ENCODE assay signal across 28 cellular contexts in genomic region chr5:41966706-41967105, GRCh38.
"Had no signal": no experiment of that assay in that cellular context is flagged by ENCODE, and none has a peak within 500 bp of the region (broad histone marks: within the 10 kb centered on the region; RNA-seq: fewer than 3 reads in every experiment).

No MANE protein-coding gene starts in this region.

- H3K36me3 ChIP-seq: ovary had no signal

- ATAC-seq: activated CD8-positive, alpha-beta T cell treated with anti-CD3 and anti-CD28 coated beads for 36 hours; activated T-cell treated with anti-CD3 and anti-CD28 coated beads, Interleukin-2, amount 50 U/mL, for 4 hours; activated T-helper 17 cell treated with anti-CD3 and anti-CD28 coated beads, Interleukin-2, amount 50 U/mL, for 72 hours; esophagus mucosa; sciatic nerve; stimulated activated effector memory CD8-positive, alpha-beta T cell treated with anti-CD3 and anti-CD28 coated beads, Interleukin-12 subunit alpha, Interleukin-12 subunit beta, amount 100 ng/mL, for 72 hours; stimulated activated naive CD8-positive, alpha-beta T cell treated with anti-CD3 and anti-CD28 coated beads, Interleukin-15, amount 100 ng/mL, for 72 hours; WTC11 had no signal

- DNase-seq: activated CD4-positive, alpha-beta T cell treated with anti-CD3 and anti-CD28 coated beads for 1 hour; activated CD4-positive, alpha-beta T cell treated with anti-CD3 and anti-CD28 coated beads, Interleukin-2, amount 10 ng/mL, durations not matched to agents 7 days and 5 days; activated CD8-positive, alpha-beta T cell treated with anti-CD3 and anti-CD28 coated beads for 36 hours; activated gamma-delta T cell treated with Interleukin-2 at 50 U/mL for 16 hours; activated naive CD4-positive, alpha-beta T cell treated with anti-CD3 and anti-CD28 coated beads, Interleukin-2, amount 50 U/mL, for 16 hours; activated T-cell treated with anti-CD3 and anti-CD28 coated beads, Interleukin-2, amount 50 U/mL, for 4 hours; amniotic stem cell; caudate nucleus; cortex of kidney; foreskin fibroblast; head of caudate nucleus; hippocampal formation; kidney; naive B cell; nephron progenitor cell; ovary; retina; stimulated activated CD4-positive, alpha-beta T cell treated with anti-CD3 and anti-CD28 coated beads, Interleukin-12 subunit alpha, Interleukin-12 subunit beta, amount 100 ng/mL, for 4 hours; stimulated activated CD4-positive, alpha-beta T cell treated with anti-CD3 and anti-CD28 coated beads, Interleukin-4, amount 100 ng/mL, for 24 hours; stimulated activated naive CD8-positive, alpha-beta T cell treated with anti-CD3 and anti-CD28 coated beads, Interleukin-15, amount 100 ng/mL, for 72 hours; T1000; tibial artery had no signal

- H3K4me3 ChIP-seq: ovary, skin epidermis, tibial artery had no signal

- H3K9me3 ChIP-seq: ovary had no signal

- H3K27me3 ChIP-seq: ovary, tibial artery had no signal

- H3K4me1 ChIP-seq: tibial artery had no signal

- H3K27ac ChIP-seq: ovary, skin epidermis, tibial artery had no signal
